ENCODE assay signal across 10 cellular contexts in genomic region chr5:95022967-95023695, GRCh38.
DNase-seq lines count a peak whose midpoint lies in the region; ATAC-seq and TF ChIP-seq lines count a peak whose summit lies in the region.
"Had no signal": no experiment of that assay in that cellular context is flagged by ENCODE, and none has a peak within 500 bp of the region (broad histone marks: within the 10 kb centered on the region; RNA-seq: fewer than 3 reads in every experiment).

No MANE protein-coding gene starts in this region.

- H4K20me1 ChIP-seq in GM23338 (replicated peaks; ENCODE audit: insufficient read depth): no peaks in the 10 kb centered on the region

- DNase-seq in foreskin melanocyte: peak; percentile 7
- DNase-seq in T-cell: no peak
- DNase-seq in stimulated activated CD4-positive, alpha-beta T cell treated with anti-CD3 and anti-CD28 coated beads, Interleukin-2, amount 100 ng/mL, for 24 hours: no peak
- DNase-seq in GM23338 (ENCODE audit: low spot score): no peak
- DNase-seq in trophoblast cell: no peak
- DNase-seq: GF-D8 had no signal

- H3K4me3 Mint-ChIP-seq in T-cell (no peak overlapping the region), GM23338 (no peak overlapping the region)

- CTCF ChIA-PET in T-cell (lab: Charles Lee): no interaction called here

- H2BK5ac ChIP-seq in trophoblast cell (ENCODE audit: low read depth, low read length, poor library complexity): no peak overlapping the region

- H3K27me3 Mint-ChIP-seq in T-cell: peaks cover 0 to 2% of the 10 kb centered on the region in 2 donors
- H3K27me3 Mint-ChIP-seq in GM23338 (ENCODE audit: insufficient read depth, low read depth, poor library complexity): no peaks in the 10 kb centered on the region

- H3K4ac ChIP-seq in trophoblast cell (ENCODE audit: low read depth, low read length): no peak overlapping the region

- H3K9me3 ChIP-seq in trophoblast cell (ENCODE audit: insufficient read depth, low read depth, low read length): no peaks in the 10 kb centered on the region

- no peak overlapping the region for H3K18ac ChIP-seq in trophoblast cell (ENCODE audit: low read length)

- H3K4me1 ChIP-seq in GM23338 (ENCODE audit: insufficient read depth): no peaks in the 10 kb centered on the region
- no peaks in the 10 kb centered on the region for H3K4me1 ChIP-seq in trophoblast cell (ENCODE audit: control insufficient read depth in 1 of 2, insufficient read depth in 2 of 2, low read length in 2 of 2)

- no peak overlapping the region for H2BK120ac ChIP-seq in trophoblast cell (ENCODE audit: insufficient read depth, low read length, poor library complexity)

- no peak overlapping the region for H3K9ac ChIP-seq in trophoblast cell (ENCODE audit: low read length)

- no peak overlapping the region for H3K14ac ChIP-seq in trophoblast cell (ENCODE audit: low read length)

- ATAC-seq in GM18858 (IDR thresholded peaks at IDR 0.05; ENCODE audit: unreplicated experiment): peak; percentile 66
- peak; percentile 80 for ATAC-seq in GM21786 (IDR thresholded peaks at IDR 0.05; ENCODE audit: unreplicated experiment)
- peak; percentile 61 for ATAC-seq in HG03575 (IDR thresholded peaks at IDR 0.05; ENCODE audit: extremely low read depth, insufficient number of reproducible peaks, low FRiP score, unreplicated experiment)
- no peak for ATAC-seq in T-cell (replicated peaks in 1 of 4)
- no peak for ATAC-seq in GM23338

- H3K9me2 ChIP-seq in GM23338 (ENCODE audit: insufficient read depth): peaks cover 5% of the 10 kb centered on the region; the same call in 1 of the 2 replicates

- no peak for TF ChIP-seq CTCF in GM23338 (conservative IDR thresholded peaks at IDR 0.05; ENCODE audit: low read depth in 2 of 2)

- H3K79me2 ChIP-seq in GM23338 (replicated peaks; ENCODE audit: insufficient read depth): no peaks in the 10 kb centered on the region
- no peaks in the 10 kb centered on the region for H3K79me2 ChIP-seq in trophoblast cell (ENCODE audit: control insufficient read depth, insufficient read depth, low read length, poor library complexity)

- H3K23ac ChIP-seq in trophoblast cell (ENCODE audit: low read length): no peak overlapping the region

- H3K4me1 Mint-ChIP-seq in T-cell: peaks cover 6 to 11% (median 9%) of the 10 kb centered on the region in 3 donors
- peaks cover 5% of the 10 kb centered on the region for H3K4me1 Mint-ChIP-seq in GM23338

- H3K27me3 ChIP-seq in GM23338 (ENCODE audit: insufficient read depth) (no peaks in the 10 kb centered on the region), trophoblast cell (ENCODE audit: insufficient read depth, low read length) (no peaks in the 10 kb centered on the region)
- H3K27me3 ChIP-seq: cardiac muscle cell had no signal

- H3K4me2 ChIP-seq in GM23338 (no peak overlapping the region), trophoblast cell (ENCODE audit: low read length) (no peak overlapping the region)

- no peak overlapping the region for H2AFZ ChIP-seq in GM23338
- no peak overlapping the region for H2AFZ ChIP-seq in trophoblast cell (ENCODE audit: insufficient read depth, low read length, poor library complexity)

- no peak overlapping the region for H4K12ac ChIP-seq in trophoblast cell (ENCODE audit: low read depth, low read length)

- no peak overlapping the region for H3K27ac Mint-ChIP-seq in T-cell
- no peak overlapping the region for H3K27ac Mint-ChIP-seq in GM23338

- WGBS in trophoblast cell (ENCODE audit: extremely low coverage, insufficient coverage, insufficient read length): no CpG with 5 or more reads among the region's 5 CpGs

- H2BK12ac ChIP-seq in trophoblast cell (ENCODE audit: low read length): no peak overlapping the region

- no peaks in the 10 kb centered on the region for H3F3A ChIP-seq in GM23338 (replicated peaks; ENCODE audit: low read depth)

- H3K79me1 ChIP-seq in trophoblast cell (ENCODE audit: low read length): no peaks in the 10 kb centered on the region

- no peaks in the 10 kb centered on the region for H3K36me3 Mint-ChIP-seq in T-cell
- H3K36me3 Mint-ChIP-seq in GM23338 (ENCODE audit: low read depth): no peaks in the 10 kb centered on the region

- H3K4me3 ChIP-seq in GM23338: no peak overlapping the region
- H3K4me3 ChIP-seq in trophoblast cell (ENCODE audit: low read depth, low read length): no peak overlapping the region
- H3K4me3 ChIP-seq: cardiac muscle cell had no signal

- H3K27ac ChIP-seq in GM23338 (ENCODE audit: low read depth) (no peak overlapping the region), trophoblast cell (ENCODE audit: low read depth, low read length) (no peak overlapping the region)
- H3K27ac ChIP-seq: cardiac muscle cell had no signal

- no peak overlapping the region for H2AK5ac ChIP-seq in trophoblast cell (ENCODE audit: low read length)

- POLR2A ChIA-PET in T-cell (lab: Charles Lee): interaction anchor here in 1 of 2 donors (0.7 kb wide), 1 partner anchor 57 kb away, joined by 3 read pairs; no protein-coding TSS in a partner anchor

- H4K8ac ChIP-seq in trophoblast cell (ENCODE audit: low read depth, low read length): no peak overlapping the region

- no peak overlapping the region for H4K91ac ChIP-seq in trophoblast cell (ENCODE audit: low read depth, low read length)

- H3K36me3 ChIP-seq in GM23338 (ENCODE audit: insufficient read depth) (no peaks in the 10 kb centered on the region), trophoblast cell (ENCODE audit: control insufficient read depth in 1 of 2, insufficient read depth in 2 of 2, low read length in 2 of 2) (no peaks in the 10 kb centered on the region)
- H3K36me3 ChIP-seq: cardiac muscle cell had no signal

- H3K9me3 Mint-ChIP-seq in T-cell: no peaks in the 10 kb centered on the region
- no peaks in the 10 kb centered on the region for H3K9me3 Mint-ChIP-seq in GM23338

TF ChIP-seq in GM23338, 12 proteins besides CTCF, POLR2A, EP300 and RAD21 (continues in another document):
- TF ChIP-seq STAT1 (IDR thresholded peaks at IDR 0.05; ENCODE audit: unreplicated experiment): no peak
- no peak for TF ChIP-seq CREB1 (CRISPR knock-in tag; IDR thresholded peaks at IDR 0.05; ENCODE audit: low read depth)
- no peak for TF ChIP-seq ETS1 (IDR thresholded peaks at IDR 0.05)
- TF ChIP-seq EZH2 (IDR thresholded peaks at IDR 0.05; ENCODE audit: low read depth, unreplicated experiment): no peak
- TF ChIP-seq POLR2AphosphoS5 (IDR thresholded peaks at IDR 0.05; ENCODE audit: low read depth): no peak
- no peak for TF ChIP-seq NANOG (IDR thresholded peaks at IDR 0.05; ENCODE audit: borderline replicate concordance)
- TF ChIP-seq ZNF114 (CRISPR knock-in tag; IDR thresholded peaks at IDR 0.05): no peak

Comparison
In these comparisons a context has a peak if more than half of its experiments do, and no peak if none do; other contexts are left out.
1. ATAC-seq: peak in GM18858 (single experiment), GM21786 (single experiment) and HG03575 (single experiment); none in T-cell (0 of 4) and GM23338 (single experiment).